In genomic region chr5:62896121-62896893, GRCh38 we compare ENCODE assay signal across 25 cellular contexts.
"Had no signal": no experiment of that assay in that cellular context is flagged by ENCODE, and none has a peak within 500 bp of the region (broad histone marks: within the 10 kb centered on the region; RNA-seq: fewer than 3 reads in every experiment).

No MANE protein-coding gene starts in this region.

- FAIRE-seq: HTR-8/SVneo, K562 had no signal

- H3K27ac ChIP-seq: HL-60, KMS-11, RWPE1 had no signal

- H3K9ac ChIP-seq: KMS-11, SK-N-SH had no signal

- H3K4me3 ChIP-seq: K562 had no signal

- DNase-seq: Kasumi-1, MM.1S, NCI-H1092 treated with DMSO at 0.1 percent for 48 hours, NCI-H1436, NCI-H187, NCI-H2029, NCI-H2081 treated with DMSO at 0.1 percent for 48 hours, NCI-H2171, NCI-H226, NCI-H446, NCI-H510A, NCI-H524 treated with DMSO at 0.1 percent for 48 hours, NCI-H69, NCI-H774, PC-3, SHP77, SK-N-SH, SW 1271 had no signal

- H3K27me3 Mint-ChIP-seq: IgD-negative memory B cell had no signal

- H3K9me2 ChIP-seq: SK-N-SH had no signal

- H3K36me3 Mint-ChIP-seq: IgD-negative memory B cell had no signal

- H3K4me3 Mint-ChIP-seq: IgD-negative memory B cell had no signal

- H3K4me2 ChIP-seq: KMS-11, SK-N-SH had no signal

- H3K27ac Mint-ChIP-seq: IgD-negative memory B cell had no signal

- H3K4me1 Mint-ChIP-seq: IgD-negative memory B cell had no signal

- ATAC-seq: K562, Panc1, PC-3 had no signal
